Comparison of ENCODE assay signal across 9 cellular contexts in the genomic region with DNA sequence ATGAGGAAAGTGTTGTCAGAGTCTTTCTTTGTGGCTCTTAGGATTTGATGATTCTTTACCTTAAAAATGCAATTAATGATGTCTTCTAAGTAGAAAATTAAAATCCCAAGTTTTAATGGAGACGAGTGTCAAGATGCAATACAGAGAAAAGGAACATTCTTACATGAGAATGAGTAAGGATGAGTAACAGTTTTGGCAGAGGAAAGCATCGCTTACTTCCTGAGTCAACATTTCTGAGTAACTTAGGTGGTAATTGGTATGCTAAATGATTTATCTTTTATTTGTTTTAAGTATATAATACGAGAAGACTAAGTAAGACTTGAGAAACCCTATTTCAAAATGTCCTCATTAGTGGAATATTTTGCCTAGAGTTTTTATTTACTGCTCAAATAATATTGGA.
DNase-seq lines count a peak whose midpoint lies in the region; ATAC-seq, FAIRE-seq and TF ChIP-seq lines count a peak whose summit lies in the region.
"Had no signal": no experiment of that assay in that cellular context is flagged by ENCODE, and none has a peak within 500 bp of the region (broad histone marks: within the 10 kb centered on the region; RNA-seq: fewer than 3 reads in every experiment).

No MANE protein-coding gene starts in this region.

- peaks cover 74% of the 10 kb centered on the region for H3K4me1 Mint-ChIP-seq in activated B cell treated with CpG ODN at 0.5 μM for 24 hours

- no peaks in the 10 kb centered on the region for H3K27me3 Mint-ChIP-seq in activated B cell treated with CpG ODN at 0.5 μM for 24 hours

- H3K18ac ChIP-seq in neuronal stem cell (ENCODE audit: low read length), result no peak overlapping the region

- no peak overlapping the region for H2BK120ac ChIP-seq in neuronal stem cell (ENCODE audit: low read depth, low read length)

- H2AFZ ChIP-seq in neuronal stem cell (ENCODE audit: low read length), result no peak overlapping the region

- H3K4ac ChIP-seq in neuronal stem cell (ENCODE audit: low read length), result no peak overlapping the region

- H3K36me3 Mint-ChIP-seq in activated B cell treated with CpG ODN at 0.5 μM for 24 hours (ENCODE audit: low read depth), result peaks cover 60% of the 10 kb centered on the region

- H2BK5ac ChIP-seq in neuronal stem cell (ENCODE audit: low read length), result no peak overlapping the region

- no peak overlapping the region for H3K4me3 Mint-ChIP-seq in activated B cell treated with CpG ODN at 0.5 μM for 24 hours

- CTCF ChIA-PET in activated B cell treated with CpG ODN at 0.5 μM for 24 hours (lab: Charles Lee), result no interaction called here

- POLR2A ChIA-PET in activated B cell treated with CpG ODN at 0.5 μM for 24 hours (lab: Charles Lee), result interaction anchor here (8.9 kb wide), 1 partner anchor 16 kb away, joined by 201 read pairs; no protein-coding TSS in a partner anchor

- no peak overlapping the region for H2AK5ac ChIP-seq in neuronal stem cell (ENCODE audit: low read depth, low read length)

- H3K4me1 ChIP-seq in neuronal stem cell (ENCODE audit: control insufficient read depth in 2 of 2, insufficient read depth in 1 of 2, low read depth in 1 of 2, low read length in 2 of 2), result no peaks in the 10 kb centered on the region

- H3K79me1 ChIP-seq in neuronal stem cell (ENCODE audit: low read depth, low read length), result no peaks in the 10 kb centered on the region

- H3K9ac ChIP-seq in neuronal stem cell (ENCODE audit: low read depth, low read length, poor library complexity), result no peak overlapping the region

- H3K4me3 ChIP-seq in foreskin fibroblast (ENCODE audit: low read depth in 1 of 2, low read length in 2 of 2) (no peak overlapping the region), neuronal stem cell (ENCODE audit: low read length in 2 of 2) (no peak overlapping the region)

- H2BK15ac ChIP-seq in neuronal stem cell (ENCODE audit: low read length), result no peak overlapping the region

- intact Hi-C loops in activated B cell treated with CpG ODN at 0.5 μM for 24 hours (cut with micrococcal nuclease), result loop anchor here (10.0 kb wide), 1 partner anchor 1297 kb away; the partner anchor contains the start of gene SCML4

- H3K9me3 Mint-ChIP-seq in activated B cell treated with CpG ODN at 0.5 μM for 24 hours, result no peaks in the 10 kb centered on the region

- no peak overlapping the region for H3K27ac ChIP-seq in neuronal stem cell (replicated peaks; ENCODE audit: low read length)

- H4K8ac ChIP-seq in neuronal stem cell (ENCODE audit: low read depth, low read length), result no peak overlapping the region

- in situ Hi-C loops in ACHN (cut with HindIII; ENCODE audit: low pct_ligation_motif_present, low pct_unique_long_range_greater_than_20kb, low sequenced_read_pairs), result no loop called here

- peak; percentile 36 for FAIRE-seq in GM18507 (lab: Jason Lieb, UNC)

- H3K27me3 ChIP-seq in neuronal stem cell (ENCODE audit: control insufficient read depth in 3 of 3, insufficient read depth in 3 of 3, low read depth in 1 of 3, low read length in 3 of 3), result peaks cover 0 to 29% (median 0%) of the 10 kb centered on the region in 3 experiments

- TF ChIP-seq CTCF in activated B cell treated with CpG ODN at 0.5 μM for 24 hours (IDR thresholded peaks at IDR 0.05), result no peak
- no peak for TF ChIP-seq CTCF in foreskin fibroblast (IDR thresholded peaks at IDR 0.05; ENCODE audit: low read depth, low read length)

- H3K4me2 ChIP-seq in neuronal stem cell (ENCODE audit: insufficient read depth, low read length, poor library complexity, severe bottlenecking), result no peak overlapping the region

- no CpG with 5 or more reads among the region's 3 CpGs for WGBS in neuronal stem cell (ENCODE audit: extremely low coverage in 2 of 2, insufficient read length in 2 of 2, insufficient replicate concordance in 1 of 2), 2 donors

- ATAC-seq in activated B cell treated with CpG ODN at 0.5 μM for 24 hours (ENCODE audit: low read depth) (no peak), GM18907 (IDR thresholded peaks at IDR 0.05; ENCODE audit: unreplicated experiment) (no peak)

- peak overlapping the region; percentile 68 for H3K27ac Mint-ChIP-seq in activated B cell treated with CpG ODN at 0.5 μM for 24 hours

- H3K14ac ChIP-seq in neuronal stem cell (ENCODE audit: low read length), result no peak overlapping the region

- DNase-seq in ACHN, result peak; percentile 86
- no peak for DNase-seq in GM18507 (ENCODE audit: extremely low spot score, insufficient read length, low read depth)
- DNase-seq in activated B cell treated with CpG ODN at 0.5 μM for 24 hours, result no peak
- DNase-seq in foreskin fibroblast, result peak; percentile 91 to 95
- no peak for DNase-seq in neuronal stem cell (ENCODE audit: low spot score)
- DNase-seq in SIG-M5 treated with dmso at 0.1 percent for 504 hours (lab: John Stamatoyannopoulos, UW; ENCODE audit: unreplicated experiment), result no peak
- DNase-seq in NCI-H1105 treated with DMSO at 0.1 percent for 48 hours (lab: John Stamatoyannopoulos, UW), result no peak
- DNase-seq: NCI-H187 treated with DMSO at 0.1 percent for 48 hours had no signal

- H3K9me3 ChIP-seq in neuronal stem cell (replicated peaks in 1 of 2; ENCODE audit: control insufficient read depth in 2 of 2, insufficient read depth in 1 of 2, low read depth in 1 of 2, low read length in 2 of 2), result no peaks in the 10 kb centered on the region

- no peak overlapping the region for H4K91ac ChIP-seq in neuronal stem cell (ENCODE audit: low read depth, low read length, poor library complexity)

- no peak overlapping the region for H2BK12ac ChIP-seq in neuronal stem cell (ENCODE audit: low read length)

- H3K36me3 ChIP-seq in neuronal stem cell (replicated peaks in 1 of 2; ENCODE audit: control insufficient read depth in 2 of 2, insufficient read depth in 2 of 2, low read length in 2 of 2), result no peaks in the 10 kb centered on the region

- no peak overlapping the region for H3K23ac ChIP-seq in neuronal stem cell (ENCODE audit: low read depth, low read length, poor library complexity)

Comparison
In these comparisons a context has a peak if more than half of its experiments do, and no peak if none do; other contexts are left out.
1. DNase-seq: peak in ACHN (single experiment) and foreskin fibroblast (2 of 2); none in GM18507 (single experiment), activated B cell treated with CpG ODN at 0.5 μM for 24 hours (single experiment), neuronal stem cell (single experiment), SIG-M5 treated with dmso at 0.1 percent for 504 hours (single experiment) and NCI-H1105 treated with DMSO at 0.1 percent for 48 hours (single experiment).